1 cellular context compared by ENCODE assay signal in genomic region chr9:127792417-127793031, GRCh38.
TF ChIP-seq lines count a peak whose summit lies in the region.

No MANE protein-coding gene starts in this region.

TF ChIP-seq in GM23338, 12 proteins besides CTCF, POLR2A, EP300 and RAD21:
- TF ChIP-seq ZNF462 (CRISPR knock-in tag; IDR thresholded peaks at IDR 0.05) (no peak), CREB1 (CRISPR knock-in tag; IDR thresholded peaks at IDR 0.05; ENCODE audit: low read depth) (no peak), NANOG (IDR thresholded peaks at IDR 0.05; ENCODE audit: borderline replicate concordance) (no peak), ETS1 (IDR thresholded peaks at IDR 0.05) (no peak), EZH2 (IDR thresholded peaks at IDR 0.05; ENCODE audit: low read depth, unreplicated experiment) (no peak), ZNF114 (CRISPR knock-in tag; IDR thresholded peaks at IDR 0.05) (no peak), ZNF331 (CRISPR knock-in tag; IDR thresholded peaks at IDR 0.05; ENCODE audit: low read depth) (no peak), EZH2phosphoT487 (IDR thresholded peaks at IDR 0.05; ENCODE audit: unreplicated experiment) (no peak), STAT1 (IDR thresholded peaks at IDR 0.05; ENCODE audit: unreplicated experiment) (no peak), JUNB (IDR thresholded peaks at IDR 0.05; ENCODE audit: unreplicated experiment) (no peak), POLR2AphosphoS5 (IDR thresholded peaks at IDR 0.05; ENCODE audit: low read depth) (no peak)
- TF ChIP-seq, protein P1, sequence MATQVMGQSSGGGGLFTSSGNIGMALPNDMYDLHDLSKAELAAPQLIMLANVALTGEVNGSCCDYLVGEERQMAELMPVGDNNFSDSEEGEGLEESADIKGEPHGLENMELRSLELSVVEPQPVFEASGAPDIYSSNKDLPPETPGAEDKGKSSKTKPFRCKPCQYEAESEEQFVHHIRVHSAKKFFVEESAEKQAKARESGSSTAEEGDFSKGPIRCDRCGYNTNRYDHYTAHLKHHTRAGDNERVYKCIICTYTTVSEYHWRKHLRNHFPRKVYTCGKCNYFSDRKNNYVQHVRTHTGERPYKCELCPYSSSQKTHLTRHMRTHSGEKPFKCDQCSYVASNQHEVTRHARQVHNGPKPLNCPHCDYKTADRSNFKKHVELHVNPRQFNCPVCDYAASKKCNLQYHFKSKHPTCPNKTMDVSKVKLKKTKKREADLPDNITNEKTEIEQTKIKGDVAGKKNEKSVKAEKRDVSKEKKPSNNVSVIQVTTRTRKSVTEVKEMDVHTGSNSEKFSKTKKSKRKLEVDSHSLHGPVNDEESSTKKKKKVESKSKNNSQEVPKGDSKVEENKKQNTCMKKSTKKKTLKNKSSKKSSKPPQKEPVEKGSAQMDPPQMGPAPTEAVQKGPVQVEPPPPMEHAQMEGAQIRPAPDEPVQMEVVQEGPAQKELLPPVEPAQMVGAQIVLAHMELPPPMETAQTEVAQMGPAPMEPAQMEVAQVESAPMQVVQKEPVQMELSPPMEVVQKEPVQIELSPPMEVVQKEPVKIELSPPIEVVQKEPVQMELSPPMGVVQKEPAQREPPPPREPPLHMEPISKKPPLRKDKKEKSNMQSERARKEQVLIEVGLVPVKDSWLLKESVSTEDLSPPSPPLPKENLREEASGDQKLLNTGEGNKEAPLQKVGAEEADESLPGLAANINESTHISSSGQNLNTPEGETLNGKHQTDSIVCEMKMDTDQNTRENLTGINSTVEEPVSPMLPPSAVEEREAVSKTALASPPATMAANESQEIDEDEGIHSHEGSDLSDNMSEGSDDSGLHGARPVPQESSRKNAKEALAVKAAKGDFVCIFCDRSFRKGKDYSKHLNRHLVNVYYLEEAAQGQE (IDR thresholded peaks at IDR 0.05; ENCODE audit: unreplicated experiment) = no peak
